In genomic region chr16:68064791-68065365, GRCh38 we compare ENCODE assay signal across 8 cellular contexts. TPM values are rescaled to one million over a fixed set of nuclear protein-coding genes. Genes with fewer than 3 reads are reported as not detected.
A peak's percentile ranks its signal among the peaks of the same experiment; 100 is the strongest.
DNase-seq lines count a peak whose midpoint lies in the region; FAIRE-seq and TF ChIP-seq lines count a peak whose summit lies in the region.

No MANE protein-coding gene starts in this region.

- no peak overlapping the region for H3K4me3 ChIP-seq in BJ (ENCODE audit: low read depth, low read length)

- no peak for DNase-seq in BJ (ENCODE audit: low read depth)
- peak; percentile 45 for DNase-seq in H54 (ENCODE audit: insufficient read length, low spot score)
- DNase-seq in NOMO-1 treated with dmso at 0.1 percent for 144 hours (lab: John Stamatoyannopoulos, UW; ENCODE audit: unreplicated experiment), result peak; percentile 57
- DNase-seq in activated CD8-positive, alpha-beta memory T cell treated with anti-CD3 and anti-CD28 coated beads, Interleukin-2, amount 50 U/mL, for 4 hours, result peak; percentile 72
- peak; percentile 85 for DNase-seq in epidermal melanocyte (ENCODE audit: insufficient read length, low spot score)
- DNase-seq in myocyte (ENCODE audit: low read depth), result peak; percentile 90
- DNase-seq in stimulated activated naive CD4-positive, alpha-beta T cell treated with Interleukin-2 at 50 U/mL for 16 hours (lab: John Stamatoyannopoulos, UW), result peak; percentile 58
- DNase-seq in OCI-M2 (lab: John Stamatoyannopoulos, UW; ENCODE audit: unreplicated experiment), result no peak

- CTCF ChIA-PET in BJ (lab: Yijun Ruan, JAX), result interaction anchor here (0.6 to 3.3 kb wide), 17 partner anchors 10 to 546 kb away, joined by 3 to 22 read pairs (median 4); partner anchors contain the start of genes DDX28, DPEP2 and DUS2

- TF ChIP-seq CTCF in BJ (IDR thresholded peaks at IDR 0.05; ENCODE audit: insufficient read depth, low read depth, low read length), result peak; percentile 92

- POLR2A ChIA-PET in BJ (lab: Charles Lee), result interaction anchor here (0.6 kb wide), 1 partner anchor 37 kb away, joined by 3 read pairs; no protein-coding TSS in a partner anchor

- no peaks in the 10 kb centered on the region; the same call in 1 of the 2 replicates for H3K36me3 ChIP-seq in BJ (ENCODE audit: control insufficient read depth, insufficient read depth, low read length)

- no peaks in the 10 kb centered on the region for H3K27me3 ChIP-seq in BJ (ENCODE audit: control insufficient read depth, insufficient read depth, low read length)

- no peak for TF ChIP-seq POLR2A in H54 (IDR thresholded peaks at IDR 0.05; ENCODE audit: low read depth, low read length)

- FAIRE-seq in H54 (lab: Jason Lieb, UNC), result no peak

RNA-seq across cellular contexts. Expression of gene NFATC3, which starts 20.3 kb away (rescaled TPM):
- 10.5 and 14.9 TPM in 2 replicates for polyA plus RNA-seq in BJ (2011; rRNA removed)
- 27.1 and 33.2 TPM in 2 replicates for polyA minus RNA-seq in BJ (2011; rRNA and poly(A)+ RNA removed)
- 36.7 and 40.8 TPM in 2 replicates for total RNA-seq in myocyte
- polyA plus RNA-seq in myocyte (2012), result 11.1 TPM

RNA-seq across cellular contexts. Expression of gene DUS2, which starts 41.8 kb away (rescaled TPM):
- 12.9 and 18.3 TPM in 2 replicates for polyA plus RNA-seq in BJ (2011; rRNA removed)
- polyA minus RNA-seq in BJ (2011; rRNA and poly(A)+ RNA removed), result 10.8 and 17.8 TPM in 2 replicates
- 20.7 and 20.8 TPM in 2 replicates for total RNA-seq in myocyte
- 11.6 TPM for polyA plus RNA-seq in myocyte (2012)

RNA-seq across cellular contexts. Expression of gene DDX28, which starts 41.8 kb away (rescaled TPM):
- polyA plus RNA-seq in BJ (2011; rRNA removed), result 8.1 and 10.1 TPM in 2 replicates
- 5.9 and 8.0 TPM in 2 replicates for polyA minus RNA-seq in BJ (2011; rRNA and poly(A)+ RNA removed)
- 11.1 and 14.1 TPM in 2 replicates for total RNA-seq in myocyte
- 8.3 TPM for polyA plus RNA-seq in myocyte (2012)

RNA-seq across cellular contexts. Expression of gene DPEP2NB, which starts 49.2 kb away (rescaled TPM):
- not detected in 2 replicates for polyA plus RNA-seq in BJ (2011; rRNA removed)
- polyA minus RNA-seq in BJ (2011; rRNA and poly(A)+ RNA removed), result not detected in 2 replicates
- not detected in 2 replicates for total RNA-seq in myocyte
- not detected for polyA plus RNA-seq in myocyte (2012)

Comparison
In these comparisons a context has a peak if more than half of its experiments do, and no peak if none do; other contexts are left out.
1. DNase-seq: peak in H54 (single experiment), NOMO-1 treated with dmso at 0.1 percent for 144 hours (single experiment), activated CD8-positive, alpha-beta memory T cell treated with anti-CD3 and anti-CD28 coated beads, Interleukin-2, amount 50 U/mL, for 4 hours (single experiment), epidermal melanocyte (single experiment), myocyte (single experiment) and stimulated activated naive CD4-positive, alpha-beta T cell treated with Interleukin-2 at 50 U/mL for 16 hours (single experiment); none in BJ (single experiment) and OCI-M2 (single experiment).